ENCODE assay signal across 8 cellular contexts in the genomic region with DNA sequence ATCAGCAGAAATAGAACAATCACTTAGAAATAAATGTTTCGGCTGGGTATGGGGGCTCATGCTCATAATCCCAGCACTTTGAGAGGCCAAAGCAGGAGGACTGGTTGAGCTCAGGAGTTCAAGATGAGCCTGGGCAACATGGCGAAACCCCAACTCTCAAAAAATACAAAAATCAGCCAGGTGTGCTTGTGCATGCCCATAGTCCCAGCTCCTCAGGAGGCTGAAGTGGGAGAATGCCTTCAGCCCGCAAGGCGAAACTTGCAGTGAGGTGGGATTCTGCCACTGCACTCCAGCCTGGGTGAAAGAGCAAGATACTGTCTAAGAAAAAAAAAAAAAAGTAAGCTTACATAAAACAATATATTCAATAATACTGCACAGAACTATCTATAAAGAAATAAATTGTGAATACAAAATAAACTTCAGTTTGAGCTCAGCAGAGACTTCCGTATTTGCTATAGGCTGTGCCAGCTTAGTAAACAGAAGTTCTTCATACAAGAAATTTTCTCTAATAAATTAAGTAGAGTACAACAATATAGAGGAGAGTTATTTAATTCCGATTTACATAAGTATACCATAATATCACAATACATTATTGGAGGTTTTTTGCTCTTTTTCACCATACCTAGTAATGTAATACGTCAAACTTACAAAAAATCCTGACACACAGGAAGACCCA. TPM values are rescaled to one million over a fixed set of nuclear protein-coding genes. Genes with fewer than 3 reads are reported as not detected.
DNase-seq lines count a peak whose midpoint lies in the region; ATAC-seq and TF ChIP-seq lines count a peak whose summit lies in the region.

No MANE protein-coding gene starts in this region.

- no peaks in the 10 kb centered on the region for H4K20me1 ChIP-seq in osteoblast (ENCODE audit: insufficient read depth, low read length)

- peaks cover 6% of the 10 kb centered on the region for H3K79me2 ChIP-seq in osteoblast (ENCODE audit: insufficient read depth, low read length)

- H3K27me3 Mint-ChIP-seq in activated naive CD8-positive, alpha-beta T cell treated with anti-CD3 and anti-CD28 coated beads for 36 hours, result no peaks in the 10 kb centered on the region

- peak overlapping the region; percentile 93 for H3K27ac Mint-ChIP-seq in activated naive CD8-positive, alpha-beta T cell treated with anti-CD3 and anti-CD28 coated beads for 36 hours

- TF ChIP-seq POLR2A in GM18505 (IDR thresholded peaks at IDR 0.05; ENCODE audit: borderline replicate concordance, extremely low read depth, insufficient read depth, insufficient read length), result no peak

- peak overlapping the region; percentile 72 for H3K4me3 Mint-ChIP-seq in activated naive CD8-positive, alpha-beta T cell treated with anti-CD3 and anti-CD28 coated beads for 36 hours

- peaks cover 24% of the 10 kb centered on the region for H3K4me1 ChIP-seq in osteoblast (ENCODE audit: insufficient read depth, low read length)

- peak; percentile 6 for ATAC-seq in GM18505 (IDR thresholded peaks at IDR 0.05; ENCODE audit: unreplicated experiment)
- ATAC-seq in HG03064 (IDR thresholded peaks at IDR 0.05; ENCODE audit: low read depth, unreplicated experiment), result peak; percentile 22

- no peaks in the 10 kb centered on the region for H3K9me3 ChIP-seq in osteoblast (ENCODE audit: low read depth, low read length)

- no peaks in the 10 kb centered on the region for H3K36me3 ChIP-seq in osteoblast (ENCODE audit: insufficient read depth, low read length)
- H3K36me3 ChIP-seq in H7 (replicated peaks; ENCODE audit: control insufficient read depth, insufficient read depth, low read length), result no peaks in the 10 kb centered on the region

- peak overlapping the region; percentile 31 for H3K27ac ChIP-seq in osteoblast (ENCODE audit: low read depth, low read length)

- peak overlapping the region; percentile 48 for H3K4me2 ChIP-seq in osteoblast (ENCODE audit: insufficient read depth, low read length)

- no peaks in the 10 kb centered on the region for H3K9me3 Mint-ChIP-seq in activated naive CD8-positive, alpha-beta T cell treated with anti-CD3 and anti-CD28 coated beads for 36 hours

- peaks cover 10% of the 10 kb centered on the region for H3K4me1 Mint-ChIP-seq in activated naive CD8-positive, alpha-beta T cell treated with anti-CD3 and anti-CD28 coated beads for 36 hours

- TF ChIP-seq CTCF in osteoblast (IDR thresholded peaks at IDR 0.05; ENCODE audit: extremely low read depth, low read depth, low read length), result no peak

- H3K27me3 ChIP-seq in osteoblast (ENCODE audit: insufficient read depth, low read length) (no peaks in the 10 kb centered on the region), H7 (ENCODE audit: control insufficient read depth, insufficient read depth, low read length) (no peaks in the 10 kb centered on the region)

- H2AFZ ChIP-seq in osteoblast (ENCODE audit: low read length), result peak overlapping the region; percentile 44

- H3K36me3 Mint-ChIP-seq in activated naive CD8-positive, alpha-beta T cell treated with anti-CD3 and anti-CD28 coated beads for 36 hours, result peaks cover 46% of the 10 kb centered on the region

- H3K4me3 ChIP-seq in osteoblast (ENCODE audit: insufficient read depth, low read length) (no peak overlapping the region), H7 (ENCODE audit: insufficient read depth, low read depth, low read length) (no peak overlapping the region)

- no peak for DNase-seq in activated naive CD8-positive, alpha-beta T cell treated with anti-CD3 and anti-CD28 coated beads for 36 hours
- no peak for DNase-seq in osteoblast (ENCODE audit: insufficient read length, low spot score, missing footprints)
- DNase-seq in H7, result no peak
- no peak for DNase-seq in hippocampal formation (lab: John Stamatoyannopoulos, UW)
- DNase-seq in NCI-H2171 treated with DMSO at 0.1 percent for 48 hours (lab: John Stamatoyannopoulos, UW), result no peak
- DNase-seq in NCI-H2081 (lab: John Stamatoyannopoulos, UW), result no peak

RNA-seq across cellular contexts. Expression of a gene that starts 43.6 kb away (rescaled TPM):
- 10 to 100 TPM; 18.2 to 19.1 TPM for total RNA-seq in activated naive CD8-positive, alpha-beta T cell treated with anti-CD3 and anti-CD28 coated beads for 36 hours
- total RNA-seq in osteoblast, result 17.4 and 22.1 TPM in 2 replicates
- 22.2 and 24.1 TPM in 2 replicates for total RNA-seq in H7 (2014; rRNA removed; shearing (Covaris generic))
